Comparison of ENCODE assay signal across 1 cellular context in the genomic region with DNA sequence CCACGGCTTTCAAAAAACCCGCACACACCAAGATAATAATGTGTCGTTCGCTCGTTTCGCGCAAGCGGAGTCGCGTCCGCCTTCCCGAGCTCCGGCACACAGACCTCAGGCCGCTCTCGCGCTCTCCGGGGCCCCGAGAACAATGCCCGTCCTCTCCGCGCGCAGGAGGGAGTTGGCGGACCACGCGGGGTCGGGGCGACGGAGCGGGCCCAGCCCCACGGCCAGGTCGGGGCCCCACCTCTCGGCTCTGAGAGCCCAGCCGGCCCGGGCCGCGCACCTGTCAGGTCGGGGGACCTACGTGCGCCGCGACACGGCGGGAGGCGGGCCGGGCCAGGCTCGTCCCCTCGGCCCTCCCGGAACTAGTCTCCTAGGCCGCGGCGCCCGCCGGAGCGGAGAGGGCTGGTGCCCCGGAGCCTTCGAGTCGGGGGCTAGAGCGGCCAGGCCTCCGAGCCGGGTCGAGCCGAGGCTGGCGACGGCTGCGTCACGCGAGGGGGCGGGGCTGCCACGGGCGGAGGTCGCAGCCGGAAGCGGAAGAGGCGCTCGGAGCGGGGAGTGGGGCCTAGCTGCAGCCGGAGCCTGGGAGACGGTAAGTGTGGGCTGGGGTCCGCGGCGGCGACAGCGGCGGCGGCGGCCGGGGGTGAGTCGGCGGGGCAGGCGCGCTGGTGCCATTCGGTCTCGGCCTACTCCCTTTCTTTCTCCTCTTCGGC.
TF ChIP-seq lines count a peak whose summit lies in the region.

TSS of gene CLK3 (plus strand) at position 524 of the 707 bp plus-strand sequence. CDS start 3,361 bp downstream, outside the sequence.

TF ChIP-seq in SK-N-SH treated with all-trans-retinoic acid at 6 μM for 48 hours, 23 proteins besides CTCF, POLR2A, EP300 and RAD21 (continued from another document):
- TF ChIP-seq, protein P1, sequence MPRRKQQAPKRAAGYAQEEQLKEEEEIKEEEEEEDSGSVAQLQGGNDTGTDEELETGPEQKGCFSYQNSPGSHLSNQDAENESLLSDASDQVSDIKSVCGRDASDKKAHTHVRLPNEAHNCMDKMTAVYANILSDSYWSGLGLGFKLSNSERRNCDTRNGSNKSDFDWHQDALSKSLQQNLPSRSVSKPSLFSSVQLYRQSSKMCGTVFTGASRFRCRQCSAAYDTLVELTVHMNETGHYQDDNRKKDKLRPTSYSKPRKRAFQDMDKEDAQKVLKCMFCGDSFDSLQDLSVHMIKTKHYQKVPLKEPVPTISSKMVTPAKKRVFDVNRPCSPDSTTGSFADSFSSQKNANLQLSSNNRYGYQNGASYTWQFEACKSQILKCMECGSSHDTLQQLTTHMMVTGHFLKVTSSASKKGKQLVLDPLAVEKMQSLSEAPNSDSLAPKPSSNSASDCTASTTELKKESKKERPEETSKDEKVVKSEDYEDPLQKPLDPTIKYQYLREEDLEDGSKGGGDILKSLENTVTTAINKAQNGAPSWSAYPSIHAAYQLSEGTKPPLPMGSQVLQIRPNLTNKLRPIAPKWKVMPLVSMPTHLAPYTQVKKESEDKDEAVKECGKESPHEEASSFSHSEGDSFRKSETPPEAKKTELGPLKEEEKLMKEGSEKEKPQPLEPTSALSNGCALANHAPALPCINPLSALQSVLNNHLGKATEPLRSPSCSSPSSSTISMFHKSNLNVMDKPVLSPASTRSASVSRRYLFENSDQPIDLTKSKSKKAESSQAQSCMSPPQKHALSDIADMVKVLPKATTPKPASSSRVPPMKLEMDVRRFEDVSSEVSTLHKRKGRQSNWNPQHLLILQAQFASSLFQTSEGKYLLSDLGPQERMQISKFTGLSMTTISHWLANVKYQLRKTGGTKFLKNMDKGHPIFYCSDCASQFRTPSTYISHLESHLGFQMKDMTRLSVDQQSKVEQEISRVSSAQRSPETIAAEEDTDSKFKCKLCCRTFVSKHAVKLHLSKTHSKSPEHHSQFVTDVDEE (CRISPR knock-in tag; IDR thresholded peaks at IDR 0.05), result no peak
- no peak for TF ChIP-seq CREB5 (CRISPR knock-in tag; IDR thresholded peaks at IDR 0.05; ENCODE audit: low read depth)
- no peak for TF ChIP-seq ZNF565 (CRISPR knock-in tag; conservative IDR thresholded peaks at IDR 0.05; ENCODE audit: low read depth)
- TF ChIP-seq ESRRG (CRISPR knock-in tag; IDR thresholded peaks at IDR 0.05), result no peak
- no peak for TF ChIP-seq BACH2 (CRISPR knock-in tag; IDR thresholded peaks at IDR 0.05; ENCODE audit: borderline replicate concordance)
